ENCODE assay signal across 13 cellular contexts in the genomic region with DNA sequence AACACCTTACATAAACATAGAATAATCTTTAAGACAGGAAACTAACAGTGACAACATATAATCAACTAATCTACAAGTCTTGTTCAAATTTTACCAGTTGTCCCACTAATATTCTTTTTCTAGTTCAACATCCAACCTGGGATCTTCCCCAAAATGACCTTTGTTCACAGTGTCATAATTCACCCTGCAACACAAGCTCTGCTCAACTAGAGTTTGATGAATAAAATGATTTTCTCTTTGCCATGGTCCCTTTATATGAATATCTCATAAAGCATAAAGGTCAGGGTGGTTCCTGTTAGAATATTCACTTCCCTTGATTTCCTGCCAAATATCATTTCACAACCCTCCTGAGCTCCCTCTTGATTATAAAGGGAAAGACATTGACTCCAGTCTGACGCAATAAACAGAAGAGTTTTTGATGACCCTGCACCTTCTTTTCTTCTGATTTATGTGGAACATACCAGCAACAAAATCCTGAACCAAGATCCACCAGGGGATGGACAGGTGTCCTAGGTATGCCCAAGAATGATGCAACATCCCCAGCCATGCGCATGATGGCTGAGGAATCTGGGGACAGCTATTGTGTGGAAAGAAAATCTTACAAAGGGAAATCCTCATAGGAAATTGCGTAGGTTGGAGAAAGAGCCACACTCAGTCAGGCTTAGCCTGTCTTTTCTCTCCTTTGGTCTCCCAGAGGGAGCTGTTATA. TPM values are rescaled to one million over a fixed set of nuclear protein-coding genes. Genes with fewer than 3 reads are reported as not detected.
DNase-seq lines count a peak whose midpoint lies in the region; ATAC-seq, FAIRE-seq and TF ChIP-seq lines count a peak whose summit lies in the region.
"Had no signal": no experiment of that assay in that cellular context is flagged by ENCODE, and none has a peak within 500 bp of the region (broad histone marks: within the 10 kb centered on the region; RNA-seq: fewer than 3 reads in every experiment).

No MANE protein-coding gene starts in this region.

- H3K9ac ChIP-seq in IMR-90 (ENCODE audit: low read depth, low read length): no peak overlapping the region
- no peak overlapping the region for H3K9ac ChIP-seq in adipocyte (ENCODE audit: low read length)

- peak overlapping the region; percentile 4; the same call in 1 of the 2 replicates for H4K5ac ChIP-seq in IMR-90 (ENCODE audit: low read depth, low read length)

- in situ Hi-C loops in IMR-90 (cut with MboI; ENCODE audit: low sequenced_read_pairs): no loop called here

- no peak overlapping the region for H2BK15ac ChIP-seq in IMR-90 (ENCODE audit: low read depth, low read length)

- no peak for FAIRE-seq in small intestine (lab: Jason Lieb, UNC)
- FAIRE-seq in GM12892 (lab: Jason Lieb, UNC): no peak

- BruUV-seq in IMR-90 (replicated peaks; lab: Mats Ljungman, UMichigan): no TSS peak

- H3K23ac ChIP-seq in IMR-90 (ENCODE audit: low read depth, low read length): no peak overlapping the region

- no peak overlapping the region for H2AK9ac ChIP-seq in IMR-90 (replicated peaks; ENCODE audit: low read depth, low read length, poor library complexity)

- H3K4me3 ChIP-seq in IMR-90 (ENCODE audit: insufficient read depth, low read depth, low read length): no peak overlapping the region
- peak overlapping the region; percentile 5 for H3K4me3 ChIP-seq in adipocyte (ENCODE audit: low read length)
- no peak overlapping the region for H3K4me3 ChIP-seq in right cardiac atrium (ENCODE audit: low read length)
- H3K4me3 ChIP-seq in small intestine (ENCODE audit: low read depth in 1 of 2, low read length in 2 of 2): no peak overlapping the region
- H3K4me3 ChIP-seq: thyroid gland had no signal

- no peak overlapping the region for H3K4ac ChIP-seq in IMR-90 (ENCODE audit: low read depth, low read length)

- no peaks in the 10 kb centered on the region for H3K36me3 ChIP-seq in IMR-90 (ENCODE audit: control insufficient read depth, insufficient read depth, low read length)
- H3K36me3 ChIP-seq in adipocyte (ENCODE audit: control insufficient read depth, insufficient read depth, low read length, severe bottlenecking): no peaks in the 10 kb centered on the region
- H3K36me3 ChIP-seq in small intestine (ENCODE audit: control insufficient read depth in 2 of 2, insufficient read depth in 2 of 2, low read length in 2 of 2): no peaks in the 10 kb centered on the region
- H3K36me3 ChIP-seq: thyroid gland had no signal

- TF ChIP-seq POLR2A in IMR-90 (IDR thresholded peaks at IDR 0.05; ENCODE audit: low read depth, low read length) (no peak), GM12892 (IDR thresholded peaks at IDR 0.05; ENCODE audit: low read depth, low read length) (no peak)

- TF ChIP-seq RAD21 in IMR-90 (IDR thresholded peaks at IDR 0.05; ENCODE audit: low read length): no peak

- H3K56ac ChIP-seq in IMR-90 (ENCODE audit: extremely low read depth, insufficient read depth, low read length): no peak overlapping the region

- no peak overlapping the region for H2BK120ac ChIP-seq in IMR-90 (ENCODE audit: low read depth, low read length)

- no peak overlapping the region for H2AK5ac ChIP-seq in IMR-90 (ENCODE audit: low read depth, low read length)

- no peak overlapping the region for H2BK5ac ChIP-seq in IMR-90 (ENCODE audit: low read depth, low read length, poor library complexity, severe bottlenecking)

- H2BK20ac ChIP-seq in IMR-90 (ENCODE audit: low read depth, low read length): no peak overlapping the region

- H2AFZ ChIP-seq in IMR-90 (replicated peaks; ENCODE audit: low read length, poor library complexity): no peak overlapping the region

- no peak overlapping the region for H4K91ac ChIP-seq in IMR-90 (ENCODE audit: insufficient read depth, low read depth, low read length)

- no peaks in the 10 kb centered on the region for H3K79me1 ChIP-seq in IMR-90 (ENCODE audit: low read depth in 1 of 2, low read length in 2 of 2)

- H3K18ac ChIP-seq in IMR-90 (ENCODE audit: low read depth, low read length): no peak overlapping the region

- TF ChIP-seq CTCF in IMR-90 (conservative IDR thresholded peaks at IDR 0.05; ENCODE audit: low read depth, low read length): no peak

- WGBS in IMR-90 (ENCODE audit: extremely low coverage in 2 of 2, insufficient read length in 1 of 2), 2 experiments: no CpG with 5 or more reads among the region's 3 CpGs
- WGBS in right cardiac atrium: 46% methylated on average over 3 of the region's 3 CpGs
- WGBS in small intestine, 3 donors: 57 to 74% (median 64%) methylated on average over 3 of the region's 3 CpGs

- no peaks in the 10 kb centered on the region; the same call in 1 of the 2 replicates for H3K9me1 ChIP-seq in IMR-90 (ENCODE audit: insufficient read depth, low read length)

- H3K27ac ChIP-seq in IMR-90 (ENCODE audit: insufficient read depth, low read length): no peak overlapping the region
- H3K27ac ChIP-seq in right cardiac atrium (ENCODE audit: low read length): peak overlapping the region; percentile 73
- peak overlapping the region in 1 of 2 donors; percentile 28 for H3K27ac ChIP-seq in small intestine (ENCODE audit: low read depth in 1 of 2, low read length in 1 of 2)

- no peak overlapping the region for H4K8ac ChIP-seq in IMR-90 (ENCODE audit: low read depth in 2 of 2, low read length in 2 of 2)

- CTCF ChIA-PET in IMR-90 (lab: Yijun Ruan, JAX): no interaction called here

- H3K4me1 ChIP-seq in IMR-90 (ENCODE audit: control insufficient read depth, insufficient read depth, low read length) (peaks cover 11% of the 10 kb centered on the region), adipocyte (ENCODE audit: control insufficient read depth, insufficient read depth, low read length) (peaks cover 53% of the 10 kb centered on the region), right cardiac atrium (ENCODE audit: control insufficient read depth, insufficient read depth, low read length) (peaks cover 16% of the 10 kb centered on the region), small intestine (ENCODE audit: control insufficient read depth in 2 of 2, insufficient read depth in 1 of 2, low read depth in 1 of 2, low read length in 1 of 2) (peaks cover 4 to 6% of the 10 kb centered on the region in 2 donors)

- ATAC-seq in IMR-90 (ENCODE audit: low read depth) (no peak), right cardiac atrium (peak; percentile 37 to 60)

- 0 out of 2 replicates have a peak overlapping the region, but pooled peaks have one; percentile 5 for H3K14ac ChIP-seq in IMR-90 (replicated peaks; ENCODE audit: low read depth, low read length)

- H3K9me3 ChIP-seq in IMR-90 (ENCODE audit: control insufficient read depth, insufficient read depth, low read length) (no peaks in the 10 kb centered on the region), adipocyte (ENCODE audit: control insufficient read depth, low read length) (no peaks in the 10 kb centered on the region), right cardiac atrium (ENCODE audit: control insufficient read depth, low read length) (no peaks in the 10 kb centered on the region), small intestine (ENCODE audit: control insufficient read depth, low read depth) (no peaks in the 10 kb centered on the region)
- H3K9me3 ChIP-seq: thyroid gland had no signal

- POLR2A ChIA-PET in IMR-90 (lab: Charles Lee; ENCODE audit: unreplicated experiment): no interaction called here

- DNase-seq in IMR-90 (peak; percentile 55), adipocyte (ENCODE audit: low read depth) (peak; percentile 76), right cardiac atrium (no peak), small intestine (peak; percentile 79), dedifferentiated amniotic fluid mesenchymal stem cell (ENCODE audit: extremely low spot score) (no peak), KG1 (lab: John Stamatoyannopoulos, UW) (no peak), D341Med (ENCODE audit: low spot score) (no peak), GM12892 (ENCODE audit: insufficient read length) (no peak)
- DNase-seq: activated CD4-positive, CD25-positive, alpha-beta regulatory T cell; activated naive CD4-positive, alpha-beta T cell treated with anti-CD3 and anti-CD28 coated beads, Interleukin-2, amount 50 U/mL, for 16 hours; NCI-H510A treated with DMSO at 0.1 percent for 48 hours; thyroid gland had no signal

- no peaks in the 10 kb centered on the region for H4K20me1 ChIP-seq in IMR-90 (ENCODE audit: insufficient read depth, low read length)

- H3K4me2 ChIP-seq in IMR-90 (ENCODE audit: low read depth, low read length): no peak overlapping the region

- dilution Hi-C loops in IMR-90 (cut with HindIII; ENCODE audit: low sequenced_read_pairs, unreplicated experiment): no loop called here

- no peaks in the 10 kb centered on the region for H3K27me3 ChIP-seq in IMR-90 (ENCODE audit: control insufficient read depth, insufficient read depth, low read length)
- no peaks in the 10 kb centered on the region for H3K27me3 ChIP-seq in adipocyte (replicated peaks; ENCODE audit: control insufficient read depth, insufficient read depth, low read length)
- H3K27me3 ChIP-seq in right cardiac atrium (ENCODE audit: control insufficient read depth, insufficient read depth): no peaks in the 10 kb centered on the region
- H3K27me3 ChIP-seq in small intestine (ENCODE audit: control insufficient read depth in 2 of 2, insufficient read depth in 2 of 2, low read length in 2 of 2): no peaks in the 10 kb centered on the region
- H3K27me3 ChIP-seq: thyroid gland had no signal

- intact Hi-C loops in IMR-90 (cut with micrococcal nuclease) (no loop called here), right cardiac atrium (cut with DNase I) (no loop called here)

RNA-seq across cellular contexts. Expression of a gene that starts 18.6 kb away (rescaled TPM):
- total RNA-seq in IMR-90 (2012; rRNA removed) (7.3 and 7.8 TPM in 2 replicates), right cardiac atrium (10 to 100 TPM in 3 of 4 donors, 1 to 10 TPM in 1; 8.1 to 14.9 (median 13.7) TPM)
- polyA plus RNA-seq in IMR-90 (2012; rRNA removed) (2.8 and 3.5 TPM in 2 replicates), right cardiac atrium (10.2 TPM), small intestine (10 to 100 TPM; 16.2 to 17.2 (median 16.6) TPM)
- polyA plus RNA-seq in IMR-90 (2012; cell fraction: cytosol; rRNA removed): 0.93 and 1.2 TPM in 2 replicates
- polyA plus RNA-seq in IMR-90 (2012; cell fraction: nucleus; rRNA removed; ENCODE audit: low replicate concordance): 0.14 and 0.79 TPM in 2 replicates
- polyA plus RNA-seq in GM12892 (2012; ENCODE audit: missing spikeins): 54.9 TPM

RNA-seq across cellular contexts. Expression of a gene that starts 31.4 kb away (rescaled TPM):
- total RNA-seq in IMR-90 (2012; rRNA removed) (not detected in 2 replicates), right cardiac atrium (not detected)
- polyA plus RNA-seq in IMR-90 (2012; rRNA removed) (not detected in 2 replicates), right cardiac atrium (not detected), small intestine (not detected)
- not detected in 2 replicates for polyA plus RNA-seq in IMR-90 (2012; cell fraction: cytosol; rRNA removed)
- not detected in 2 replicates for polyA plus RNA-seq in IMR-90 (2012; cell fraction: nucleus; rRNA removed; ENCODE audit: low replicate concordance)
- polyA plus RNA-seq in GM12892 (2012; ENCODE audit: missing spikeins): not detected
- total RNA-seq: epithelial cell of proximal tubule, thyroid gland had no signal

RNA-seq across cellular contexts. Expression of a gene that starts 44.6 kb away (rescaled TPM):
- total RNA-seq in IMR-90 (2012; rRNA removed) (1.9 and 2.2 TPM in 2 replicates), right cardiac atrium (1 to 10 TPM; 3.2 to 8.7 (median 6.6) TPM)
- polyA plus RNA-seq in IMR-90 (2012; rRNA removed) (0.67 and 1.1 TPM in 2 replicates), right cardiac atrium (4.2 TPM), small intestine (1 to 10 TPM; 4.2 to 4.9 (median 4.8) TPM)
- polyA plus RNA-seq in IMR-90 (2012; cell fraction: cytosol; rRNA removed): 0.21 TPM in 2 replicates
- 0.05 and 0.63 TPM in 2 replicates for polyA plus RNA-seq in IMR-90 (2012; cell fraction: nucleus; rRNA removed; ENCODE audit: low replicate concordance)
- polyA plus RNA-seq in GM12892 (2012; ENCODE audit: missing spikeins): 9.1 TPM

RNA-seq across cellular contexts. Expression of a gene that starts 46.0 kb away (rescaled TPM):
- 6.8 and 7.5 TPM in 2 replicates for total RNA-seq in IMR-90 (2012; rRNA removed)
- polyA plus RNA-seq in IMR-90 (2012; rRNA removed): 4.5 and 6.1 TPM in 2 replicates
- polyA plus RNA-seq in IMR-90 (2012; cell fraction: cytosol; rRNA removed): 1.2 and 2.8 TPM in 2 replicates
- polyA plus RNA-seq in IMR-90 (2012; cell fraction: nucleus; rRNA removed; ENCODE audit: low replicate concordance): 0.23 and 3.1 TPM in 2 replicates
- total RNA-seq in right cardiac atrium: 10 to 100 TPM; 12.6 to 41.2 (median 29.0) TPM
- 35.9 TPM for polyA plus RNA-seq in right cardiac atrium
- 1 to 10 TPM; 1.4 to 7.5 (median 2.0) TPM for polyA plus RNA-seq in small intestine
- 15.0 TPM for polyA plus RNA-seq in GM12892 (2012; ENCODE audit: missing spikeins)

Comparison
In these comparisons a context has a peak if more than half of its experiments do, and no peak if none do; other contexts are left out.
1. DNase-seq: peak in IMR-90 (single experiment), adipocyte (single experiment) and small intestine (single experiment); none in right cardiac atrium (0 of 3), dedifferentiated amniotic fluid mesenchymal stem cell (single experiment), KG1 (single experiment), D341Med (single experiment) and GM12892 (single experiment).